Comparison of ENCODE assay signal across 1 cellular context in the genomic region with DNA sequence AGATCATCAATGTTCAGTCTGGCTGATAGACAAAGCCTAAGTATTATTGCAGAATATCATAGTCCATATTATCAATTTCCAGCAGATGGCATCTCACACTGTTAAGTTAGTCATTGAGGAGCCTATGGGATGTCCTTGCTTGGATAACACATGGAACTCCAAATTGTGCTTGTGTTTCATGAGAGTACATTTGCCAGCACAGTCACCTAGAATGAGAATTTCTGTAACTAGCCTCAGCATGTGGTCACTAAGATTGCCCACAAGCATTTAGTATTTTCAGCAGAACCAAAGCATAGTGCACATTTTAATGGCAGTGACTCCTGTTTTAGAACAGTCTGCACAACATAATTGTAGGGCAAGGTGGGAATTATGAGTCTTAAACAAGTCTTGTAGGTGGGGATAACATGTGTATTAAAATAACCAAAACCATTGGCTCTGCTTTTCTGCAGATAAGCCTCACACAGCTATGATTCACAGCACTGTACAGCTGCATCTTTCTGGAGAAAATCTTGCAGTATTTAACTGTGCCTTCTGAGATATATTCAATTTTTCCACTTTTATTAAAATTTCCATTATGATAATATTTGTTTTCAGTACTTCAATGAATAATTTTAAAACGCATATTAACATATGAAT.
TF ChIP-seq lines count a peak whose summit lies in the region.

No MANE protein-coding gene starts in this region.

TF ChIP-seq in GM23338, 12 proteins besides CTCF, POLR2A, EP300 and RAD21 (continued from another document):
- TF ChIP-seq, protein P1, sequence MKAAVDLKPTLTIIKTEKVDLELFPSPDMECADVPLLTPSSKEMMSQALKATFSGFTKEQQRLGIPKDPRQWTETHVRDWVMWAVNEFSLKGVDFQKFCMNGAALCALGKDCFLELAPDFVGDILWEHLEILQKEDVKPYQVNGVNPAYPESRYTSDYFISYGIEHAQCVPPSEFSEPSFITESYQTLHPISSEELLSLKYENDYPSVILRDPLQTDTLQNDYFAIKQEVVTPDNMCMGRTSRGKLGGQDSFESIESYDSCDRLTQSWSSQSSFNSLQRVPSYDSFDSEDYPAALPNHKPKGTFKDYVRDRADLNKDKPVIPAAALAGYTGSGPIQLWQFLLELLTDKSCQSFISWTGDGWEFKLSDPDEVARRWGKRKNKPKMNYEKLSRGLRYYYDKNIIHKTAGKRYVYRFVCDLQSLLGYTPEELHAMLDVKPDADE (IDR thresholded peaks at IDR 0.05) = no peak
- TF ChIP-seq EZH2phosphoT487 (IDR thresholded peaks at IDR 0.05; ENCODE audit: unreplicated experiment) (no peak), EZH2 (IDR thresholded peaks at IDR 0.05; ENCODE audit: low read depth, unreplicated experiment) (no peak), STAT1 (IDR thresholded peaks at IDR 0.05; ENCODE audit: unreplicated experiment) (no peak), POLR2AphosphoS5 (IDR thresholded peaks at IDR 0.05; ENCODE audit: low read depth) (no peak), ZNF462 (CRISPR knock-in tag; IDR thresholded peaks at IDR 0.05) (no peak), NANOG (IDR thresholded peaks at IDR 0.05; ENCODE audit: borderline replicate concordance) (no peak), CREB1 (CRISPR knock-in tag; IDR thresholded peaks at IDR 0.05; ENCODE audit: low read depth) (no peak)
